In the genomic region with DNA sequence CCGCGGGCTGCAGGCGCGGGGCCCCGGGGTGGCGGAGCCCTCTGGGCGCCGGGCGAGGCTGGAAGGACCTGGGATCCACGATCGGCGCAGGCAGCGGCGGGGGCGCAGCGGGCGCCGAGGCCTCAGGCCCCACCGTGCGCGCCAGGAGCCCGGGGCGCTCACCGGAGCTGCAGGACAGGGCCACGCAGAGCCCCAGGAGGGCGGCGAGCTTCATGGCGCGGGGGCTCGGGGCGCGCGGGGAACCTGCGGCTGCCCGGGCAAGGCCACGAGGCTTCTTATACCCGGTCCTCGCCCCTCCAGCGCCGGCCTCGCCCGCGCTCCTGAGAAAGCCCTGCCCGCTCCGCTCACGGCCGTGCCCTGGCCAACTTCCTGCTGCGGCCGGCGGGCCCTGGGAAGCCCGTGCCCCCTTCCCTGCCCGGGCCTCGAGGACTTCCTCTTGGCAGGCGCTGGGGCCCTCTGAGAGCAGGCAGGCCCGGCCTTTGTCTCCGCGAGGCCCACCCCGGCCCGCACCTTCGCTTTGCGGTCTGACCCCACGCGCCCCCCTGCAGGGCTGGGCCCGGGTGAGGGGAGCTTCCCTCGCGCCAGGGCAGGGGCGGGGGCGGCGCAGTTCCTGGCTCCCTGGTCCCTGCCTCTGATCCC, we compare ENCODE assay signal across 10 cellular contexts. TPM values are rescaled to one million over a fixed set of nuclear protein-coding genes. Genes with fewer than 3 reads are reported as not detected.
DNase-seq lines count a peak whose midpoint lies in the region; ATAC-seq and TF ChIP-seq lines count a peak whose summit lies in the region.
"Had no signal": no experiment of that assay in that cellular context is flagged by ENCODE, and none has a peak within 500 bp of the region (broad histone marks: within the 10 kb centered on the region; RNA-seq: fewer than 3 reads in every experiment).

A gene with protein sequence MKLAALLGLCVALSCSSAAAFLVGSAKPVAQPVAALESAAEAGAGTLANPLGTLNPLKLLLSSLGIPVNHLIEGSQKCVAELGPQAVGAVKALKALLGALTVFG (minus strand): TSS at position 251 of the 639 bp plus-strand sequence. CDS start 37 bp downstream, at position 214.

- no peak within 1 kb of the TSS for H3K4me3 Mint-ChIP-seq in activated CD4-positive, alpha-beta memory T cell treated with anti-CD3 and anti-CD28 coated beads, Interleukin-2, amount 10 ng/mL, durations not matched to agents 7 days and 5 days
- no peak within 1 kb of the TSS for H3K4me3 Mint-ChIP-seq in activated CD4-positive, alpha-beta memory T cell treated with anti-CD3 and anti-CD28 coated beads for 36 hours

- peak; percentile 3 to 39 (median 26) for ATAC-seq in right lobe of liver

- TF ChIP-seq POLR2A in right lobe of liver (IDR thresholded peaks at IDR 0.05) (no peak), suprapubic skin (IDR thresholded peaks at IDR 0.05) (no peak)

- peaks cover 39% of the 10 kb centered on the region for H3K27me3 ChIP-seq in adipocyte (replicated peaks; ENCODE audit: control insufficient read depth, insufficient read depth, low read length)
- peaks cover 0 to 14% of the 10 kb centered on the region in 2 donors for H3K27me3 ChIP-seq in right lobe of liver
- H3K27me3 ChIP-seq in suprapubic skin, result peaks cover 61% of the 10 kb centered on the region
- no peaks in the 10 kb centered on the region for H3K27me3 ChIP-seq in SJCRH30

- no peak within 1 kb of the TSS for H3K27ac ChIP-seq in right lobe of liver
- no peak within 1 kb of the TSS for H3K27ac ChIP-seq in suprapubic skin
- no peak within 1 kb of the TSS for H3K27ac ChIP-seq in SJCRH30

- H3K4me1 ChIP-seq in adipocyte (ENCODE audit: control insufficient read depth, insufficient read depth, low read length), result no peaks in the 10 kb centered on the region
- H3K4me1 ChIP-seq in right lobe of liver, result peaks cover 0 to 14% (median 2%) of the 10 kb centered on the region in 4 donors
- H3K4me1 ChIP-seq in suprapubic skin, result peaks cover 15% of the 10 kb centered on the region
- H3K4me1 ChIP-seq in SJCRH30, result no peaks in the 10 kb centered on the region

- H3K36me3 Mint-ChIP-seq in activated CD4-positive, alpha-beta memory T cell treated with anti-CD3 and anti-CD28 coated beads, Interleukin-2, amount 10 ng/mL, durations not matched to agents 7 days and 5 days (ENCODE audit: low read depth), result no peaks in the 10 kb centered on the region
- H3K36me3 Mint-ChIP-seq in activated CD4-positive, alpha-beta memory T cell treated with anti-CD3 and anti-CD28 coated beads for 36 hours, result no peaks in the 10 kb centered on the region

- no peak within 1 kb of the TSS for H3K9ac ChIP-seq in adipocyte (ENCODE audit: low read length)

- intact Hi-C loops in activated CD4-positive, alpha-beta memory T cell treated with anti-CD3 and anti-CD28 coated beads for 36 hours (cut with micrococcal nuclease), result no loop called here
- intact Hi-C loops in right lobe of liver (cut with DNase I), result no loop called here

- CTCF ChIA-PET in activated CD4-positive, alpha-beta memory T cell treated with anti-CD3 and anti-CD28 coated beads, Interleukin-2, amount 10 ng/mL, durations not matched to agents 7 days and 5 days (lab: Charles Lee), result no interaction called here
- CTCF ChIA-PET in activated CD4-positive, alpha-beta memory T cell treated with anti-CD3 and anti-CD28 coated beads for 36 hours (lab: Charles Lee), result no interaction called here

- H3K9me3 ChIP-seq in adipocyte (ENCODE audit: control insufficient read depth, low read length) (no peaks in the 10 kb centered on the region), right lobe of liver (no peaks in the 10 kb centered on the region), suprapubic skin (no peaks in the 10 kb centered on the region), SJCRH30 (replicated peaks) (no peaks in the 10 kb centered on the region)

- DNase-seq in activated CD4-positive, alpha-beta memory T cell treated with anti-CD3 and anti-CD28 coated beads, Interleukin-2, amount 10 ng/mL, durations not matched to agents 7 days and 5 days, result peak; percentile 12
- no peak for DNase-seq in activated CD4-positive, alpha-beta memory T cell treated with anti-CD3 and anti-CD28 coated beads for 36 hours
- DNase-seq in adipocyte (ENCODE audit: low read depth), result peak; percentile 24
- peak in 2 of 3 donors; percentile 23 to 52 for DNase-seq in right lobe of liver
- DNase-seq in suprapubic skin (ENCODE audit: low spot score in 2 of 2), result no peak
- DNase-seq in SJCRH30, result no peak
- no peak for DNase-seq in mucosa of gallbladder (ENCODE audit: low spot score)
- DNase-seq in stimulated activated CD4-positive, alpha-beta T cell treated with anti-CD3 and anti-CD28 coated beads, Interleukin-4, amount 100 ng/mL, for 4 hours, result no peak
- DNase-seq: NCI-H82 had no signal

- H3K27ac Mint-ChIP-seq in activated CD4-positive, alpha-beta memory T cell treated with anti-CD3 and anti-CD28 coated beads, Interleukin-2, amount 10 ng/mL, durations not matched to agents 7 days and 5 days, result no peak within 1 kb of the TSS
- no peak within 1 kb of the TSS for H3K27ac Mint-ChIP-seq in activated CD4-positive, alpha-beta memory T cell treated with anti-CD3 and anti-CD28 coated beads for 36 hours

- H3K27me3 Mint-ChIP-seq in activated CD4-positive, alpha-beta memory T cell treated with anti-CD3 and anti-CD28 coated beads, Interleukin-2, amount 10 ng/mL, durations not matched to agents 7 days and 5 days, result peaks cover 35% of the 10 kb centered on the region
- peaks cover 31% of the 10 kb centered on the region for H3K27me3 Mint-ChIP-seq in activated CD4-positive, alpha-beta memory T cell treated with anti-CD3 and anti-CD28 coated beads for 36 hours

- 5% methylated on average over 3 of the region's 69 CpGs for WGBS in right lobe of liver (ENCODE audit: insufficient coverage, low coverage, low lambda C conversion rate, missing lambda C conversion rate)
- WGBS in suprapubic skin, result 19% methylated on average over 5 of the region's 69 CpGs

- H3K4me3 ChIP-seq in adipocyte (ENCODE audit: low read length), result no peak within 1 kb of the TSS
- H3K4me3 ChIP-seq in right lobe of liver, result peak within 1 kb of the TSS in 1 of 3 donors; percentile 10
- peak within 1 kb of the TSS; percentile 34 for H3K4me3 ChIP-seq in suprapubic skin
- H3K4me3 ChIP-seq in SJCRH30, result no peak within 1 kb of the TSS

- no peaks in the 10 kb centered on the region for H3K9me3 Mint-ChIP-seq in activated CD4-positive, alpha-beta memory T cell treated with anti-CD3 and anti-CD28 coated beads, Interleukin-2, amount 10 ng/mL, durations not matched to agents 7 days and 5 days
- H3K9me3 Mint-ChIP-seq in activated CD4-positive, alpha-beta memory T cell treated with anti-CD3 and anti-CD28 coated beads for 36 hours, result no peaks in the 10 kb centered on the region

- POLR2A ChIA-PET in activated CD4-positive, alpha-beta memory T cell treated with anti-CD3 and anti-CD28 coated beads, Interleukin-2, amount 10 ng/mL, durations not matched to agents 7 days and 5 days (lab: Charles Lee), result no interaction called here
- POLR2A ChIA-PET in activated CD4-positive, alpha-beta memory T cell treated with anti-CD3 and anti-CD28 coated beads for 36 hours (lab: Charles Lee), result no interaction called here

- no peak for TF ChIP-seq EP300 in suprapubic skin (IDR thresholded peaks at IDR 0.05)

- H3K4me1 Mint-ChIP-seq in activated CD4-positive, alpha-beta memory T cell treated with anti-CD3 and anti-CD28 coated beads, Interleukin-2, amount 10 ng/mL, durations not matched to agents 7 days and 5 days, result peaks cover 7% of the 10 kb centered on the region
- peaks cover 6% of the 10 kb centered on the region for H3K4me1 Mint-ChIP-seq in activated CD4-positive, alpha-beta memory T cell treated with anti-CD3 and anti-CD28 coated beads for 36 hours (ENCODE audit: low read depth)

- no peak for TF ChIP-seq CTCF in right lobe of liver (IDR thresholded peaks at IDR 0.05)
- no peak for TF ChIP-seq CTCF in suprapubic skin (IDR thresholded peaks at IDR 0.05)

- no peaks in the 10 kb centered on the region for H3K36me3 ChIP-seq in adipocyte (ENCODE audit: control insufficient read depth, insufficient read depth, low read length, severe bottlenecking)
- H3K36me3 ChIP-seq in right lobe of liver, result no peaks in the 10 kb centered on the region
- no peaks in the 10 kb centered on the region for H3K36me3 ChIP-seq in suprapubic skin
- H3K36me3 ChIP-seq in SJCRH30, result no peaks in the 10 kb centered on the region

RNA-seq across cellular contexts. Expression of the gene that starts here (rescaled TPM):
- not detected for total RNA-seq in activated CD4-positive, alpha-beta memory T cell treated with anti-CD3 and anti-CD28 coated beads, Interleukin-2, amount 10 ng/mL, durations not matched to agents 7 days and 5 days
- total RNA-seq in activated CD4-positive, alpha-beta memory T cell treated with anti-CD3 and anti-CD28 coated beads for 36 hours, result not detected
- total RNA-seq in right lobe of liver, result 1 to 10 TPM in 1 of 6 experiments, under 1 TPM in 1, not detected in 4; 0.57 to 3.3 TPM
- total RNA-seq in suprapubic skin, result 1 to 10 TPM in 3 of 4 donors, not detected in 1; 2.2 to 7.8 (median 4.1) TPM
- total RNA-seq in SJCRH30 (2014; rRNA removed; shearing (Covaris generic)), result not detected in 2 replicates
- total RNA-seq in mucosa of gallbladder, result 1.3 TPM
- total RNA-seq: mononuclear cell had no signal

Comparison
In these comparisons a context has a peak if more than half of its experiments do, and no peak if none do; other contexts are left out.
1. Peak in DNase-seq in activated CD4-positive, alpha-beta memory T cell treated with anti-CD3 and anti-CD28 coated beads, Interleukin-2, amount 10 ng/mL, durations not matched to agents 7 days and 5 days; RNA of the gene not detected or under 1 TPM.
2. DNase-seq: peak in adipocyte (single experiment) and right lobe of liver (2 of 3); none in activated CD4-positive, alpha-beta memory T cell treated with anti-CD3 and anti-CD28 coated beads for 36 hours (single experiment), suprapubic skin (0 of 2), SJCRH30 (0 of 2), mucosa of gallbladder (single experiment) and stimulated activated CD4-positive, alpha-beta T cell treated with anti-CD3 and anti-CD28 coated beads, Interleukin-4, amount 100 ng/mL, for 4 hours (0 of 2).